Comparison of ENCODE assay signal across 10 cellular contexts in genomic region chrX:135403374-135403773, GRCh38.
"Had no signal": no experiment of that assay in that cellular context is flagged by ENCODE, and none has a peak within 500 bp of the region (broad histone marks: within the 10 kb centered on the region; RNA-seq: fewer than 3 reads in every experiment).

No MANE protein-coding gene starts in this region.

- DNase-seq: activated B cell treated with CpG ODN at 0.5 μM for 24 hours; activated gamma-delta T cell; activated T-cell treated with anti-CD3 and anti-CD28 coated beads for 4 hours; hippocampal formation; kidney glomerular epithelial cell; pancreas; SK-N-SH; stimulated activated CD4-positive, alpha-beta T cell treated with anti-CD3 and anti-CD28 coated beads, Interleukin-4, amount 100 ng/mL, for 4 hours; tibial artery had no signal

- H3K4me1 Mint-ChIP-seq: activated B cell treated with CpG ODN at 0.5 μM for 24 hours had no signal

- H3K9me3 Mint-ChIP-seq: activated B cell treated with CpG ODN at 0.5 μM for 24 hours had no signal

- H3K27ac Mint-ChIP-seq: activated B cell treated with CpG ODN at 0.5 μM for 24 hours had no signal

- H3K4me3 Mint-ChIP-seq: activated B cell treated with CpG ODN at 0.5 μM for 24 hours had no signal

- ATAC-seq: esophagus mucosa, pancreas had no signal
